ENCODE assay signal across 11 cellular contexts in the genomic region with DNA sequence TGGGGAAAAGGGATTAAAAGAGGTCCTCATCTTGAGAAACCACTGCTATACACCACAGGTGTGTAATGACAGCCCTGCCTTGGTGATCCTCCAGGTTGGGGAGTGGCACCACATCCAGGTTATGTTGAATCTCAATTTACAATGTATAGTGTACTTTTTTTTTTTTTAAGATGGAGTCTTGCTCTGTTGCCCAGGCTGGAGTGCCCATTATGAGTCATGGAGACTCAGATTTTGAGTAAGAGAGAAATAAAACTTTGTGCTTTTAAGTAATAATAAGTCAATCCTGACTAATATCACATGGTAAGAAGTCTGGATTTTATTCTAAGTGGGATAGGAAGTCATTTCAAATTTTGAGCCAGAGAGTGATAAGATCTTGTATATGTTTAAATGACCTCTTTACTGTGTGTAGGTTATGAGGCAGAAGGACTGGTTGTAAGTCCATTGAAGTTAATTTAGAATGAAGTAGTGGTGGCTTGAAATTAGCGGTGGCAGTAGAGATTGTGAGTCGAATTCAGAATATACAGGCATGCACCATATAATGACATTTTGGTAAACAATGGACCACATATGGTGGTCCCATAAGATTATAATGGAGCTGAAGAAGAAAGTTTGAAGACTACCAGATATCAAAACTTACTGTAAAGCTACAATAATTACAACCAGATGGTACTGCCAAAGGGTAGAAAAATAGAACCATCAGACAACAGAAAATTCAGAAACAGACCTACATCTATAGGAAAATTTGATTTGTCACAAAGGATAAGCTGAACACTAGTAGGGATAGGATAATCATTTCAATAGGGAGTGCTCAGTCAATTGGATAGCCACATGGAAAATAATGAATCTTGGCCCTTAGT. TPM values are rescaled to one million over a fixed set of nuclear protein-coding genes. Genes with fewer than 3 reads are reported as not detected.
DNase-seq lines count a peak whose midpoint lies in the region; ATAC-seq and TF ChIP-seq lines count a peak whose summit lies in the region.
"Had no signal": no experiment of that assay in that cellular context is flagged by ENCODE, and none has a peak within 500 bp of the region (broad histone marks: within the 10 kb centered on the region; RNA-seq: fewer than 3 reads in every experiment).

No MANE protein-coding gene starts in this region.

- TF ChIP-seq CTCF in BE2C (IDR thresholded peaks at IDR 0.05; ENCODE audit: low read depth, low read length) = no peak

- 0 out of 2 replicates have a peak, but pooled peaks cover 3% of the 10 kb centered on the region for H3K9me3 ChIP-seq in BE2C

- peaks cover 55% of the 10 kb centered on the region for H3K4me1 Mint-ChIP-seq in activated T-helper 1 cell treated with anti-CD3 and anti-CD28 coated beads, Interleukin-12 subunit alpha, Interleukin-12 subunit beta, Interleukin-2, Interleukin-4 antibody, amounts not matched to agents 30 ng/mL and 10 ng/mL and 1 ng/mL, durations not matched to agents 14 hours and 24 hours and 36 hours (ENCODE audit: low read depth)
- H3K4me1 Mint-ChIP-seq in memory B cell = peaks cover 14% of the 10 kb centered on the region

- H3K4me3 Mint-ChIP-seq in activated T-helper 1 cell treated with anti-CD3 and anti-CD28 coated beads, Interleukin-12 subunit alpha, Interleukin-12 subunit beta, Interleukin-2, Interleukin-4 antibody, amounts not matched to agents 30 ng/mL and 10 ng/mL and 1 ng/mL, durations not matched to agents 14 hours and 24 hours and 36 hours = no peak overlapping the region
- no peak overlapping the region for H3K4me3 Mint-ChIP-seq in memory B cell
- H3K4me3 Mint-ChIP-seq: endodermal cell had no signal

- peaks cover 13% of the 10 kb centered on the region for H3K36me3 ChIP-seq in BE2C

- peaks cover 40% of the 10 kb centered on the region for H3K4me1 ChIP-seq in BE2C

- H3K27me3 ChIP-seq in BE2C = no peaks in the 10 kb centered on the region

- H3K9me3 Mint-ChIP-seq in activated T-helper 1 cell treated with anti-CD3 and anti-CD28 coated beads, Interleukin-12 subunit alpha, Interleukin-12 subunit beta, Interleukin-2, Interleukin-4 antibody, amounts not matched to agents 30 ng/mL and 10 ng/mL and 1 ng/mL, durations not matched to agents 14 hours and 24 hours and 36 hours = peaks cover 5% of the 10 kb centered on the region
- H3K9me3 Mint-ChIP-seq in memory B cell = no peaks in the 10 kb centered on the region
- H3K9me3 Mint-ChIP-seq: endodermal cell had no signal

- peak overlapping the region; percentile 89 for H3K27ac Mint-ChIP-seq in activated T-helper 1 cell treated with anti-CD3 and anti-CD28 coated beads, Interleukin-12 subunit alpha, Interleukin-12 subunit beta, Interleukin-2, Interleukin-4 antibody, amounts not matched to agents 30 ng/mL and 10 ng/mL and 1 ng/mL, durations not matched to agents 14 hours and 24 hours and 36 hours
- H3K27ac Mint-ChIP-seq in memory B cell = peak overlapping the region; percentile 87
- H3K27ac Mint-ChIP-seq: endodermal cell had no signal

- DNase-seq in BE2C (no peak), memory B cell (ENCODE audit: low spot score in 2 of 2) (no peak), cerebellum (ENCODE audit: low spot score) (no peak), D341Med (ENCODE audit: low spot score) (no peak), GF-D8 (lab: John Stamatoyannopoulos, UW) (no peak), NCI-H446 (lab: John Stamatoyannopoulos, UW) (no peak)
- DNase-seq in activated T-helper 1 cell treated with anti-CD3 and anti-CD28 coated beads, Interleukin-12 subunit alpha, Interleukin-12 subunit beta, Interleukin-2, Interleukin-4 antibody, amounts not matched to agents 30 ng/mL and 10 ng/mL and 1 ng/mL, durations not matched to agents 14 hours and 24 hours and 36 hours (ENCODE audit: low spot score) = no peak
- DNase-seq: COR-L47, endodermal cell, NCI-H2029 treated with DMSO at 0.1 percent for 48 hours had no signal

- ATAC-seq in GM18870 (IDR thresholded peaks at IDR 0.05; ENCODE audit: unreplicated experiment) (peak; percentile 21), memory B cell (ENCODE audit: low read depth) (no peak)

- intact Hi-C loops in activated T-helper 1 cell treated with anti-CD3 and anti-CD28 coated beads, Interleukin-12 subunit alpha, Interleukin-12 subunit beta, Interleukin-2, Interleukin-4 antibody, amounts not matched to agents 30 ng/mL and 10 ng/mL and 1 ng/mL, durations not matched to agents 14 hours and 24 hours and 36 hours (cut with micrococcal nuclease) = loop anchor here (1.0 to 2.0 kb wide), 14 partner anchors 11 to 705 kb away; a partner anchor contains a TSS

- H3K27me3 Mint-ChIP-seq in activated T-helper 1 cell treated with anti-CD3 and anti-CD28 coated beads, Interleukin-12 subunit alpha, Interleukin-12 subunit beta, Interleukin-2, Interleukin-4 antibody, amounts not matched to agents 30 ng/mL and 10 ng/mL and 1 ng/mL, durations not matched to agents 14 hours and 24 hours and 36 hours (ENCODE audit: insufficient read depth) = no peaks in the 10 kb centered on the region
- no peaks in the 10 kb centered on the region for H3K27me3 Mint-ChIP-seq in memory B cell

- H3K4me3 ChIP-seq in BE2C (ENCODE audit: low read depth, low read length) = 0 out of 2 replicates have a peak overlapping the region, but pooled peaks have one; percentile 1

- peaks cover 6% of the 10 kb centered on the region for H3K36me3 Mint-ChIP-seq in activated T-helper 1 cell treated with anti-CD3 and anti-CD28 coated beads, Interleukin-12 subunit alpha, Interleukin-12 subunit beta, Interleukin-2, Interleukin-4 antibody, amounts not matched to agents 30 ng/mL and 10 ng/mL and 1 ng/mL, durations not matched to agents 14 hours and 24 hours and 36 hours (ENCODE audit: low read depth)
- H3K36me3 Mint-ChIP-seq in memory B cell = peaks cover 4% of the 10 kb centered on the region

RNA-seq across cellular contexts. Expression of a gene that starts 20.7 kb away (rescaled TPM):
- polyA plus RNA-seq in BE2C (2012; ENCODE audit: insufficient read depth, insufficient read length, low read depth) = 48.4 TPM
- 1.0 and 1.2 TPM in 2 replicates for total RNA-seq in activated T-helper 1 cell treated with anti-CD3 and anti-CD28 coated beads, Interleukin-12 subunit alpha, Interleukin-12 subunit beta, Interleukin-2, Interleukin-4 antibody, amounts not matched to agents 30 ng/mL and 10 ng/mL and 1 ng/mL, durations not matched to agents 14 hours and 24 hours and 36 hours
- 1.7 TPM for total RNA-seq in cerebellum

RNA-seq across cellular contexts. Expression of a gene that starts 37.5 kb away (rescaled TPM):
- 175 TPM for polyA plus RNA-seq in BE2C (2012; ENCODE audit: insufficient read depth, insufficient read length, low read depth)
- total RNA-seq in activated T-helper 1 cell treated with anti-CD3 and anti-CD28 coated beads, Interleukin-12 subunit alpha, Interleukin-12 subunit beta, Interleukin-2, Interleukin-4 antibody, amounts not matched to agents 30 ng/mL and 10 ng/mL and 1 ng/mL, durations not matched to agents 14 hours and 24 hours and 36 hours = 62.2 and 70.7 TPM in 2 replicates
- 18.9 TPM for total RNA-seq in cerebellum

RNA-seq across cellular contexts. Expression of a gene that starts 42.0 kb away (rescaled TPM):
- polyA plus RNA-seq in BE2C (2012; ENCODE audit: insufficient read depth, insufficient read length, low read depth) = not detected
- 0.22 and 0.29 TPM in 2 replicates for total RNA-seq in activated T-helper 1 cell treated with anti-CD3 and anti-CD28 coated beads, Interleukin-12 subunit alpha, Interleukin-12 subunit beta, Interleukin-2, Interleukin-4 antibody, amounts not matched to agents 30 ng/mL and 10 ng/mL and 1 ng/mL, durations not matched to agents 14 hours and 24 hours and 36 hours
- total RNA-seq in cerebellum = 0.73 TPM
